8 cellular contexts compared by ENCODE assay signal in the genomic region with DNA sequence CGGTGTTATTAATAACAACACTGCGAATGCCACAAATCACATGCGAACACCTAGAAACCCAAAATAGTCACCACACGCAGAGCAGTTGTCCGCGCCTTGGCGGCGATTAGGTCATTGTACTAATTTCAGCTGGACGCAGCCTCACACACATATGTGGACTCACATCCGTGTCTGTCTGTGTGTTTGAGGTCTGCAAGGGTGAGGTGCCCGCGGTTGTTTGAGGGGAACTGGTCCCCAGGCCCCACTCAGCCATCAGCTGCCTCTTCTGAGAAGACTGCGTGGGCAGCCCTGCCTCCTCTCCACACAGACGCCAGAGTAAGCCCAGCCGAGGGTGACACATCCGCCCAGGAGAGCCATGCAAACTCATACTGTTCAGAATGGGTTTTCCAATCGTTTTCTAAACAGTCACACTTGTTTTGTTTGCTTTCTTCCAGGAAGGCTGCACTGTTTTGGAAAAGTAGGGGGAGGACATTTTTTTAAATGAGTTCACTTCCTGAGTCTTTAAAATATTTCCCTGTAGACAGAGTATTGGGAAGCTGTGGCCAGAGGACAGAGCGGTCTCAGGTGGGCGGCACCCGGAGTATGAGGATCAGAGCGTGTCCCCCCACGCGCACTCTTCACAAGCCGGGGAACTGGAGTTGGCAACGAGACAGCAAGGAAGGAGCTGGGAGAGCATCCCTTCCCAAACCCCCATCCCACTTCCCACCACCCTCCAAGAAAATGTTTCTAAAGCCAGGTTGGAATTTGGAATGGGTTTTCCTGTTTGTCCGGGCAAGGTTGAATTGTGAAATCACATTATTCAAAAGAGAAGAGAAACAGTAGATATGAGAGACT. TPM values are rescaled to one million over a fixed set of nuclear protein-coding genes. Genes with fewer than 3 reads are reported as not detected.
DNase-seq lines count a peak whose midpoint lies in the region; ATAC-seq and TF ChIP-seq lines count a peak whose summit lies in the region.

No MANE protein-coding gene starts in this region.

- no peaks in the 10 kb centered on the region for H3K36me3 ChIP-seq in neural progenitor cell
- no peaks in the 10 kb centered on the region for H3K36me3 ChIP-seq in subcutaneous abdominal adipose tissue (ENCODE audit: control insufficient read depth in 5 of 5, insufficient read depth in 5 of 5, low read length in 5 of 5)

- H3K9ac ChIP-seq in neural progenitor cell (no peak overlapping the region), subcutaneous abdominal adipose tissue (ENCODE audit: low read length in 5 of 5) (peak overlapping the region in 4 of 5 donors; percentile 39 to 76 (median 60))

- H3K79me2 ChIP-seq in neural progenitor cell (ENCODE audit: low read depth), result no peaks in the 10 kb centered on the region

- H3K9me3 ChIP-seq in neural progenitor cell (ENCODE audit: low read depth) (no peaks in the 10 kb centered on the region), subcutaneous abdominal adipose tissue (ENCODE audit: control insufficient read depth in 5 of 5, low read length in 5 of 5) (no peaks in the 10 kb centered on the region)

- no peak for TF ChIP-seq CTCF in epithelial cell of esophagus (IDR thresholded peaks at IDR 0.05; ENCODE audit: insufficient read depth, low read depth, low read length, missing control alignments)
- TF ChIP-seq CTCF in neural progenitor cell (IDR thresholded peaks at IDR 0.05), result no peak

- no peak overlapping the region for H3K4me3 Mint-ChIP-seq in activated CD8-positive, alpha-beta T cell treated with anti-CD3 and anti-CD28 coated beads, Interleukin-2, amount 10 ng/mL, durations not matched to agents 7 days and 5 days
- H3K4me3 Mint-ChIP-seq in neural progenitor cell, result peak overlapping the region; percentile 16

- DNase-seq in GM04504 (ENCODE audit: low read depth) (peak; percentile 78), LHCN-M2 (ENCODE audit: low read depth) (peak; percentile 85), epithelial cell of esophagus (ENCODE audit: low read depth) (peak; percentile 95), neural progenitor cell (ENCODE audit: low spot score) (no peak), SK-N-DZ (ENCODE audit: low spot score) (no peak)
- DNase-seq in activated CD8-positive, alpha-beta T cell treated with anti-CD3 and anti-CD28 coated beads, Interleukin-2, amount 10 ng/mL, durations not matched to agents 7 days and 5 days, result peak; percentile 43

- H3K4me3 ChIP-seq in epithelial cell of esophagus (ENCODE audit: low read length) (no peak overlapping the region), neural progenitor cell (no peak overlapping the region), subcutaneous abdominal adipose tissue (ENCODE audit: low read depth in 1 of 5, low read length in 5 of 5) (peak overlapping the region in 4 of 5 donors; percentile 6 to 38 (median 34))

- H2AFZ ChIP-seq in neural progenitor cell (replicated peaks), result no peak overlapping the region

- no peak overlapping the region for H3K4me2 ChIP-seq in neural progenitor cell

- H3K27me3 Mint-ChIP-seq in activated CD8-positive, alpha-beta T cell treated with anti-CD3 and anti-CD28 coated beads, Interleukin-2, amount 10 ng/mL, durations not matched to agents 7 days and 5 days (ENCODE audit: low read depth), result no peaks in the 10 kb centered on the region
- peaks cover 8% of the 10 kb centered on the region for H3K27me3 Mint-ChIP-seq in neural progenitor cell (ENCODE audit: insufficient read depth, low read depth)

- peak overlapping the region; percentile 63 for H3K27ac Mint-ChIP-seq in activated CD8-positive, alpha-beta T cell treated with anti-CD3 and anti-CD28 coated beads, Interleukin-2, amount 10 ng/mL, durations not matched to agents 7 days and 5 days
- no peak overlapping the region for H3K27ac Mint-ChIP-seq in neural progenitor cell

- H3K4me1 ChIP-seq in neural progenitor cell (peaks cover 25% of the 10 kb centered on the region), subcutaneous abdominal adipose tissue (ENCODE audit: control insufficient read depth in 5 of 5, insufficient read depth in 5 of 5, low read length in 5 of 5) (peaks cover 35 to 78% (median 73%) of the 10 kb centered on the region in 5 donors)

- peaks cover 36% of the 10 kb centered on the region for H3F3A ChIP-seq in neural progenitor cell (ENCODE audit: low read depth)

- POLR2A ChIA-PET in activated CD8-positive, alpha-beta T cell treated with anti-CD3 and anti-CD28 coated beads, Interleukin-2, amount 10 ng/mL, durations not matched to agents 7 days and 5 days (lab: Charles Lee), result interaction anchor here (1.1 to 3.5 kb wide), 2 partner anchors 64 to 465 kb away, joined by 3 to 16 read pairs; partner anchors contain the start of gene IRF2BP2

- H3K27me3 ChIP-seq in neural progenitor cell (no peaks in the 10 kb centered on the region), subcutaneous abdominal adipose tissue (ENCODE audit: control insufficient read depth in 5 of 5, insufficient read depth in 4 of 5, low read length in 5 of 5) (no peaks in the 10 kb centered on the region)

- no peaks in the 10 kb centered on the region for H3K36me3 Mint-ChIP-seq in activated CD8-positive, alpha-beta T cell treated with anti-CD3 and anti-CD28 coated beads, Interleukin-2, amount 10 ng/mL, durations not matched to agents 7 days and 5 days (ENCODE audit: low read depth)
- H3K36me3 Mint-ChIP-seq in neural progenitor cell, result no peaks in the 10 kb centered on the region

- ATAC-seq in GM21576 (IDR thresholded peaks at IDR 0.05; ENCODE audit: unreplicated experiment), result peak; percentile 61
- ATAC-seq in activated CD8-positive, alpha-beta T cell treated with anti-CD3 and anti-CD28 coated beads, Interleukin-2, amount 10 ng/mL, durations not matched to agents 7 days and 5 days, result peak; percentile 67

- no peaks in the 10 kb centered on the region for H3K9me3 Mint-ChIP-seq in activated CD8-positive, alpha-beta T cell treated with anti-CD3 and anti-CD28 coated beads, Interleukin-2, amount 10 ng/mL, durations not matched to agents 7 days and 5 days (ENCODE audit: insufficient read depth)
- no peaks in the 10 kb centered on the region for H3K9me3 Mint-ChIP-seq in neural progenitor cell

- H3K27ac ChIP-seq in neural progenitor cell (no peak overlapping the region), subcutaneous abdominal adipose tissue (ENCODE audit: low read depth, low read length) (peak overlapping the region; percentile 99)

- peaks cover 37% of the 10 kb centered on the region for H3K4me1 Mint-ChIP-seq in activated CD8-positive, alpha-beta T cell treated with anti-CD3 and anti-CD28 coated beads, Interleukin-2, amount 10 ng/mL, durations not matched to agents 7 days and 5 days (ENCODE audit: low read depth)
- peaks cover 27% of the 10 kb centered on the region for H3K4me1 Mint-ChIP-seq in neural progenitor cell

- CTCF ChIA-PET in activated CD8-positive, alpha-beta T cell treated with anti-CD3 and anti-CD28 coated beads, Interleukin-2, amount 10 ng/mL, durations not matched to agents 7 days and 5 days (lab: Charles Lee), result no interaction called here

- H4K20me1 ChIP-seq in neural progenitor cell (ENCODE audit: low read depth), result no peaks in the 10 kb centered on the region

RNA-seq across cellular contexts. Expression of gene TOMM20, which starts 53.3 kb away (rescaled TPM):
- total RNA-seq in LHCN-M2 (2014; rRNA removed) (82.1 and 113 TPM in 2 replicates), neural progenitor cell (ENCODE audit: low replicate concordance) (154 and 212 TPM in 2 replicates)
- 52.1 TPM for polyA plus RNA-seq in LHCN-M2 (2012)
- total RNA-seq in activated CD8-positive, alpha-beta T cell treated with anti-CD3 and anti-CD28 coated beads, Interleukin-2, amount 10 ng/mL, durations not matched to agents 7 days and 5 days, result 10 to 100 TPM; 72.2 to 81.7 TPM
- polyA plus RNA-seq in SK-N-DZ (2014; cell fraction: cytosol; rRNA removed), result 160 and 181 TPM in 2 replicates
- 60.2 and 62.0 TPM in 2 replicates for polyA plus RNA-seq in SK-N-DZ (2014; cell fraction: nucleus; rRNA removed)

Comparison
In these comparisons a context has a peak if more than half of its experiments do, and no peak if none do; other contexts are left out.
1. DNase-seq: peak in GM04504 (single experiment), LHCN-M2 (single experiment), activated CD8-positive, alpha-beta T cell treated with anti-CD3 and anti-CD28 coated beads, Interleukin-2, amount 10 ng/mL, durations not matched to agents 7 days and 5 days (single experiment) and epithelial cell of esophagus (single experiment); none in neural progenitor cell (single experiment) and SK-N-DZ (single experiment).
2. H3K4me3 ChIP-seq: peak in subcutaneous abdominal adipose tissue (4 of 5); none in epithelial cell of esophagus (single experiment) and neural progenitor cell (single experiment).